In genomic region chr1:42251042-42251441, GRCh38 we compare ENCODE assay signal across 27 cellular contexts.
"Had no signal": no experiment of that assay in that cellular context is flagged by ENCODE, and none has a peak within 500 bp of the region (broad histone marks: within the 10 kb centered on the region; RNA-seq: fewer than 3 reads in every experiment).

No MANE protein-coding gene starts in this region.

- FAIRE-seq: urothelium cell line had no signal

- H3K4me3 ChIP-seq: neural progenitor cell, ovary, psoas muscle, skin epidermis, smooth muscle cell, spleen, stomach, thoracic aorta, thyroid gland, tibial nerve, upper lobe of left lung, vagina had no signal

- H3K9ac ChIP-seq: neural progenitor cell, parathyroid adenoma had no signal

- H3K4me2 ChIP-seq: neural progenitor cell, smooth muscle cell had no signal

- ATAC-seq: natural killer cell; psoas muscle; right cardiac atrium; sciatic nerve; stimulated activated memory B cell treated with anti-CD40 and anti-IgM and Interleukin-4, amounts not matched to agents 10 μg/mL and 1 μg/mL and 100 μg/mL, for 72 hours had no signal

- H3K9me3 ChIP-seq: ovary, psoas muscle, thoracic aorta, thyroid gland, upper lobe of left lung had no signal

- H3K27me3 ChIP-seq: neural progenitor cell, ovary, spleen, stomach, thyroid gland, tibial nerve, upper lobe of left lung, vagina had no signal

- H3K4me1 ChIP-seq: neural progenitor cell, parathyroid adenoma, vagina had no signal

- H3K27ac ChIP-seq: neural progenitor cell, ovary, parathyroid adenoma, psoas muscle, skin epidermis, spleen, stomach, thoracic aorta, thyroid gland, tibial nerve, upper lobe of left lung, vagina had no signal

- H3K36me3 ChIP-seq: ovary, stomach, thoracic aorta, thyroid gland, vagina had no signal

- H2AFZ ChIP-seq: neural progenitor cell, parathyroid adenoma had no signal

- DNase-seq: natural killer cell; occipital lobe; ovary; posterior cingulate gyrus; right cardiac atrium; spleen; stimulated activated CD4-positive, alpha-beta T cell treated with anti-CD3 and anti-CD28 coated beads, Interleukin-12 subunit alpha, Interleukin-12 subunit beta, amount 100 ng/mL, for 4 hours; stimulated activated CD4-positive, alpha-beta T cell treated with anti-CD3 and anti-CD28 coated beads, Interleukin-1b, Interleukin-23, amount 100 ng/mL, for 48 hours; stimulated activated CD4-positive, alpha-beta T cell treated with anti-CD3 and anti-CD28 coated beads, Interleukin-4, amount 100 ng/mL, for 1 hour; stimulated activated CD4-positive, alpha-beta T cell treated with anti-CD3 and anti-CD28 coated beads, Interleukin-4, amount 100 ng/mL, for 4 hours; stimulated activated CD8-positive, alpha-beta memory T cell treated with anti-CD3 and anti-CD28 coated beads, Interleukin-4, amount 100 ng/mL, for 48 hours; stimulated activated naive CD4-positive, alpha-beta T cell; stomach; thyroid gland; trophoblast cell had no signal
